13 cellular contexts compared by ENCODE assay signal in the genomic region with DNA sequence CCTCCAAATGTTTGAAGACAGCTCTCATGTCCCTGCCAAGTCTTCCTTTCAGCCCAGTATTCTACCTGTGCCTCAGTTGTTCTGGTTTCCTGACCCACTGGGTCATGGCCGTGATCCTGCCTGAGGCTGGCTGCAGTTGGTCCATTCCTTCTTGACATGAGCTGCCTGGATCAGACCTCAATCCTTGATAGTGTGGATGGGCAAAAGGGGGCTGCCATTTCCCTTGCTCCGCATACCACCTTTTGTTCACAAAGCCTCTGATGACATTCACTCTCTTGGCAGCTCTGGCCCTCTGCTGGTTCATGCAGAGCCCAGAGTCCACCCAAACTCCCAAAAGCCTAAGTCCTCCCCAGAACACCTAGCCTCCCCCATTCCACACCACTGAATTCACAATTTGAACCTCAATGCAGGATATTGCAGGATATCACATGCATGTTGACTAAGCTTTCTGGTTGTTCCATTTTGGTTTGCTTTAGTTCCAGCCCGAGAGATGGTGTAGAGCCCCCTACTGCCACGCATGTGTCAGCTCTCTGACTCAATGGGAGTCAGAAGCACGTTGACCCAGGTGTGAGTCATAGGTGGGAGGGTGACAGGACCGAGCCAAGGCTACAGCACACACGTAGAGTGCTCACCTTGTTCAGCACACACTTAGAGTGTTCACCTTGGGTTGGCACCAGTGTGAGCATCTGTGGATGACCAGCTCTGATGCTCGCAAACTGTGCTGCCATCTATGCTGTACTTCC.
DNase-seq lines count a peak whose midpoint lies in the region; ATAC-seq and TF ChIP-seq lines count a peak whose summit lies in the region.
"Had no signal": no experiment of that assay in that cellular context is flagged by ENCODE, and none has a peak within 500 bp of the region (broad histone marks: within the 10 kb centered on the region; RNA-seq: fewer than 3 reads in every experiment).

No MANE protein-coding gene starts in this region.

- H3K9me3 Mint-ChIP-seq in activated naive CD4-positive, alpha-beta T cell treated with anti-CD3 and anti-CD28 coated beads for 36 hours = no peaks in the 10 kb centered on the region
- H3K9me3 Mint-ChIP-seq: immature natural killer cell had no signal

- H3K27ac Mint-ChIP-seq in activated naive CD4-positive, alpha-beta T cell treated with anti-CD3 and anti-CD28 coated beads for 36 hours = no peak overlapping the region
- H3K27ac Mint-ChIP-seq: immature natural killer cell had no signal

- peak; percentile 14 for TF ChIP-seq CTCF in RWPE2 (IDR thresholded peaks at IDR 0.05; ENCODE audit: poor library complexity, severe bottlenecking)

- H3K4me1 Mint-ChIP-seq in activated naive CD4-positive, alpha-beta T cell treated with anti-CD3 and anti-CD28 coated beads for 36 hours (ENCODE audit: low read depth) = no peaks in the 10 kb centered on the region
- H3K4me1 Mint-ChIP-seq: immature natural killer cell had no signal

- no peaks in the 10 kb centered on the region for H3K36me3 Mint-ChIP-seq in activated naive CD4-positive, alpha-beta T cell treated with anti-CD3 and anti-CD28 coated beads for 36 hours (ENCODE audit: low read depth)
- H3K36me3 Mint-ChIP-seq: immature natural killer cell had no signal

- no peaks in the 10 kb centered on the region for H3K27me3 ChIP-seq in RWPE2 (ENCODE audit: insufficient read depth, poor library complexity, severe bottlenecking)
- H3K27me3 ChIP-seq: BLaER1 had no signal

- peak; percentile 88 for ATAC-seq in RWPE2 (ENCODE audit: low read depth)
- ATAC-seq in stimulated activated naive CD8-positive, alpha-beta T cell treated with anti-CD3 and anti-CD28 coated beads, Interleukin-15, Interleukin-2, amounts not matched to agents 100 U/mL and 50 U/mL, for 24 hours = peak; percentile 96
- no peak for ATAC-seq in HG02588 (IDR thresholded peaks at IDR 0.05; ENCODE audit: unreplicated experiment)
- no peak for ATAC-seq in HG03520 (IDR thresholded peaks at IDR 0.05; ENCODE audit: unreplicated experiment)

- peak; percentile 41 for DNase-seq in activated naive CD4-positive, alpha-beta T cell treated with anti-CD3 and anti-CD28 coated beads for 36 hours
- DNase-seq in activated naive CD4-positive, alpha-beta T cell (lab: John Stamatoyannopoulos, UW) = no peak
- DNase-seq in RWPE2 (ENCODE audit: low spot score) (no peak), glomerular visceral epithelial cell (ENCODE audit: extremely low spot score) (peak; percentile 25), KBM-7 (no peak)
- peak; percentile 43 for DNase-seq in stimulated activated naive CD8-positive, alpha-beta T cell treated with anti-CD3 and anti-CD28 coated beads, Interleukin-15, Interleukin-2, amounts not matched to agents 100 U/mL and 50 U/mL, for 24 hours
- DNase-seq: amygdala, immature natural killer cell, NCI-H1930, OCI-M1 had no signal

- H3K4me1 ChIP-seq in RWPE2 (ENCODE audit: insufficient read depth, poor library complexity, severe bottlenecking) = no peaks in the 10 kb centered on the region
- H3K4me1 ChIP-seq: BLaER1 had no signal

- H3K36me3 ChIP-seq in RWPE2 (ENCODE audit: low read depth) = no peaks in the 10 kb centered on the region
- H3K36me3 ChIP-seq: BLaER1 had no signal

- H3K4me3 Mint-ChIP-seq in activated naive CD4-positive, alpha-beta T cell treated with anti-CD3 and anti-CD28 coated beads for 36 hours = no peak overlapping the region
- H3K4me3 Mint-ChIP-seq: immature natural killer cell had no signal

- no peak overlapping the region for H3K27ac ChIP-seq in RWPE2 (ENCODE audit: poor library complexity, severe bottlenecking)
- H3K27ac ChIP-seq: BLaER1 had no signal

- CTCF ChIA-PET in activated naive CD4-positive, alpha-beta T cell treated with anti-CD3 and anti-CD28 coated beads for 36 hours (lab: Charles Lee) = interaction anchor here (0.6 to 1.1 kb wide), 4 partner anchors 229 to 281 kb away, joined by 3 to 5 read pairs (median 4); no protein-coding TSS in a partner anchor

- intact Hi-C loops in activated naive CD4-positive, alpha-beta T cell treated with anti-CD3 and anti-CD28 coated beads for 36 hours (cut with micrococcal nuclease) = no loop called here

- H3K4me3 ChIP-seq in RWPE2 (ENCODE audit: severe bottlenecking) = no peak overlapping the region
- H3K4me3 ChIP-seq: BLaER1 had no signal

- H3K27me3 Mint-ChIP-seq in activated naive CD4-positive, alpha-beta T cell treated with anti-CD3 and anti-CD28 coated beads for 36 hours (ENCODE audit: low read depth) = peaks cover 1% of the 10 kb centered on the region

- H3K9me3 ChIP-seq in RWPE2 (ENCODE audit: severe bottlenecking) = no peaks in the 10 kb centered on the region
- H3K9me3 ChIP-seq: BLaER1 had no signal

- in situ Hi-C loops in KBM-7 (cut with MboI; ENCODE audit: low pct_unique_long_range_greater_than_20kb, low sequenced_read_pairs) = no loop called here

Comparison
In these comparisons a context has a peak if more than half of its experiments do, and no peak if none do; other contexts are left out.
1. DNase-seq: peak in activated naive CD4-positive, alpha-beta T cell treated with anti-CD3 and anti-CD28 coated beads for 36 hours (single experiment), glomerular visceral epithelial cell (single experiment) and stimulated activated naive CD8-positive, alpha-beta T cell treated with anti-CD3 and anti-CD28 coated beads, Interleukin-15, Interleukin-2, amounts not matched to agents 100 U/mL and 50 U/mL, for 24 hours (single experiment); none in activated naive CD4-positive, alpha-beta T cell (0 of 4), RWPE2 (single experiment) and KBM-7 (single experiment).
2. ATAC-seq: peak in RWPE2 (single experiment) and stimulated activated naive CD8-positive, alpha-beta T cell treated with anti-CD3 and anti-CD28 coated beads, Interleukin-15, Interleukin-2, amounts not matched to agents 100 U/mL and 50 U/mL, for 24 hours (single experiment); none in HG02588 (single experiment) and HG03520 (single experiment).